ENCODE assay signal across 16 cellular contexts in the genomic region with DNA sequence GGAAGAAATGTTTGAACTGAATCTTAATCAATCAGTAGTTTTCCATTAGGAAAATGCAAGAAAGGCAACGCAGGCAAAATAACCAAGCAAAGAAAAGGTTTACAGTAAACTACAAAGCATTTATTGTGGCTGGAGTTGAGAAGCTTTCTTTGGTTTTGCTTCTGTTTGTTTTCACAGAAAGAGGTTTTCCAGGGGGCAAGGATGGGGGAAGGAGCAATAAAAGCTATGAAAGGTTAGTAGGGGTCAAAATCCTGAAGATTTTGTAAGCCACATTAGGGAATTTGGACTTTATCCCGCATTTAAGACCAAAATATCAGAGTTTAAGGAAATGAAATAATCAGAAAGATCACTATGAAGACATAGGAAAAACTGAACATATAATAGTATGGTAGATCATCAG.
"Had no signal": no experiment of that assay in that cellular context is flagged by ENCODE, and none has a peak within 500 bp of the region (broad histone marks: within the 10 kb centered on the region; RNA-seq: fewer than 3 reads in every experiment).

No MANE protein-coding gene starts in this region.

- H3K4me1 Mint-ChIP-seq: activated CD8-positive, alpha-beta memory T cell treated with anti-CD3 and anti-CD28 coated beads, Interleukin-2, amount 10 ng/mL, durations not matched to agents 7 days and 5 days; activated naive CD4-positive, alpha-beta T cell treated with anti-CD3 and anti-CD28 coated beads, Interleukin-2, amount 10 ng/mL, durations not matched to agents 7 days and 5 days had no signal

- H3K27ac ChIP-seq: parathyroid adenoma had no signal

- ATAC-seq: activated CD8-positive, alpha-beta memory T cell treated with anti-CD3 and anti-CD28 coated beads, Interleukin-2, amount 10 ng/mL, durations not matched to agents 7 days and 5 days; left lobe of liver; T-cell had no signal

- H3K9me3 ChIP-seq: ascending aorta had no signal

- H3K27me3 ChIP-seq: ascending aorta had no signal

- H3K9ac ChIP-seq: parathyroid adenoma had no signal

- FAIRE-seq: islet of Langerhans, small intestine had no signal

- H3K9me3 Mint-ChIP-seq: activated CD4-positive, alpha-beta memory T cell treated with anti-CD3 and anti-CD28 coated beads for 36 hours; activated naive CD4-positive, alpha-beta T cell treated with anti-CD3 and anti-CD28 coated beads, Interleukin-2, amount 10 ng/mL, durations not matched to agents 7 days and 5 days; activated T-cell treated with anti-CD3 and anti-CD28 coated beads, Interleukin-2, amount 50 U/mL, for 24 hours; T-cell; type B pancreatic cell had no signal

- H3K4me3 Mint-ChIP-seq: activated CD4-positive, alpha-beta memory T cell treated with anti-CD3 and anti-CD28 coated beads for 36 hours; activated CD8-positive, alpha-beta memory T cell treated with anti-CD3 and anti-CD28 coated beads, Interleukin-2, amount 10 ng/mL, durations not matched to agents 7 days and 5 days; activated naive CD4-positive, alpha-beta T cell treated with anti-CD3 and anti-CD28 coated beads, Interleukin-2, amount 10 ng/mL, durations not matched to agents 7 days and 5 days; activated T-cell treated with anti-CD3 and anti-CD28 coated beads, Interleukin-2, amount 50 U/mL, for 24 hours; T-cell; type B pancreatic cell had no signal

- H3K27ac Mint-ChIP-seq: activated CD4-positive, alpha-beta memory T cell treated with anti-CD3 and anti-CD28 coated beads for 36 hours; activated CD8-positive, alpha-beta memory T cell treated with anti-CD3 and anti-CD28 coated beads, Interleukin-2, amount 10 ng/mL, durations not matched to agents 7 days and 5 days; activated naive CD4-positive, alpha-beta T cell treated with anti-CD3 and anti-CD28 coated beads, Interleukin-2, amount 10 ng/mL, durations not matched to agents 7 days and 5 days; activated T-cell treated with anti-CD3 and anti-CD28 coated beads, Interleukin-2, amount 50 U/mL, for 24 hours; T-cell; type B pancreatic cell had no signal

- H3K4me3 ChIP-seq: ascending aorta had no signal

- H3K27me3 Mint-ChIP-seq: activated CD4-positive, alpha-beta memory T cell treated with anti-CD3 and anti-CD28 coated beads for 36 hours; activated CD8-positive, alpha-beta memory T cell treated with anti-CD3 and anti-CD28 coated beads, Interleukin-2, amount 10 ng/mL, durations not matched to agents 7 days and 5 days; activated naive CD4-positive, alpha-beta T cell treated with anti-CD3 and anti-CD28 coated beads, Interleukin-2, amount 10 ng/mL, durations not matched to agents 7 days and 5 days; activated T-cell treated with anti-CD3 and anti-CD28 coated beads, Interleukin-2, amount 50 U/mL, for 24 hours; T-cell; type B pancreatic cell had no signal

- H2AFZ ChIP-seq: parathyroid adenoma had no signal

- DNase-seq: activated CD4-positive, alpha-beta memory T cell treated with anti-CD3 and anti-CD28 coated beads for 36 hours; activated CD4-positive, CD25-positive, alpha-beta regulatory T cell treated with anti-CD3 and anti-CD28 coated beads, Interleukin-2, amount 50 U/mL, for 72 hours; activated CD8-positive, alpha-beta memory T cell treated with anti-CD3 and anti-CD28 coated beads, Interleukin-2, amount 10 ng/mL, durations not matched to agents 7 days and 5 days; activated naive CD4-positive, alpha-beta T cell treated with anti-CD3 and anti-CD28 coated beads, Interleukin-2, amount 10 ng/mL, durations not matched to agents 7 days and 5 days; activated T-cell treated with anti-CD3 and anti-CD28 coated beads, Interleukin-2, amount 50 U/mL, for 24 hours; dermis blood vessel endothelial cell; small intestine; stimulated activated CD4-positive, alpha-beta T cell treated with anti-CD3 and anti-CD28 coated beads, Interleukin-4, amount 100 ng/mL, for 24 hours; stimulated activated naive CD4-positive, alpha-beta T cell treated with Interleukin-2 at 50 U/mL for 16 hours; T-cell; T1000 had no signal
